In genomic region chr11:95898782-95899181, GRCh38 we compare ENCODE assay signal across 25 cellular contexts. TPM values are rescaled to one million over a fixed set of nuclear protein-coding genes. Genes with fewer than 3 reads are reported as not detected.
DNase-seq lines count a peak whose midpoint lies in the region; FAIRE-seq and TF ChIP-seq lines count a peak whose summit lies in the region.
"Had no signal": no experiment of that assay in that cellular context is flagged by ENCODE, and none has a peak within 500 bp of the region (broad histone marks: within the 10 kb centered on the region; RNA-seq: fewer than 3 reads in every experiment).

No MANE protein-coding gene starts in this region.

- H3K4me3 ChIP-seq in LNCaP clone FGC (ENCODE audit: low read depth, low read length) (no peak overlapping the region), endothelial cell of umbilical vein (replicated peaks in 1 of 3; ENCODE audit: insufficient read depth in 1 of 3, low read depth in 1 of 3, low read length in 3 of 3) (no peak overlapping the region)
- H3K4me3 ChIP-seq: BLaER1, GM12878 had no signal

- no peaks in the 10 kb centered on the region for H3K4me1 ChIP-seq in endothelial cell of umbilical vein (ENCODE audit: control insufficient read depth, extremely low read depth, insufficient read depth, low read length)
- H3K4me1 ChIP-seq: BE2C, BLaER1 had no signal

- H3K27ac ChIP-seq in endothelial cell of umbilical vein (ENCODE audit: insufficient read depth, low read depth, low read length) = no peak overlapping the region
- H3K27ac ChIP-seq: BLaER1 had no signal

- H3K79me2 ChIP-seq in endothelial cell of umbilical vein (ENCODE audit: control insufficient read depth, insufficient read depth, low read length) = peaks cover 65% of the 10 kb centered on the region

- H4K20me1 ChIP-seq in endothelial cell of umbilical vein (replicated peaks; ENCODE audit: control insufficient read depth, extremely low read depth, insufficient read depth, low read length) = peaks cover 2% of the 10 kb centered on the region
- H4K20me1 ChIP-seq: BLaER1 had no signal

- no peaks in the 10 kb centered on the region for H3K27me3 Mint-ChIP-seq in Calu3 (ENCODE audit: unreplicated experiment)
- H3K27me3 Mint-ChIP-seq: CD4-positive, alpha-beta memory T cell; CD4-positive, CD25-positive, alpha-beta regulatory T cell; CD8-positive, alpha-beta memory T cell had no signal

- POLR2A ChIA-PET in endothelial cell of umbilical vein (lab: Charles Lee) = no interaction called here

- BruUV-seq in endothelial cell of umbilical vein (replicated peaks; lab: Mats Ljungman, UMichigan) (no TSS peak), Calu3 (replicated peaks; lab: Mats Ljungman, UMichigan) (no TSS peak)

- no peak overlapping the region for H2AFZ ChIP-seq in endothelial cell of umbilical vein (ENCODE audit: low read depth, low read length)

- no peaks in the 10 kb centered on the region for H3K9me3 Mint-ChIP-seq in Calu3 (ENCODE audit: low read depth, unreplicated experiment)
- H3K9me3 Mint-ChIP-seq: CD14-positive monocyte; CD4-positive, alpha-beta memory T cell; CD4-positive, CD25-positive, alpha-beta regulatory T cell; CD8-positive, alpha-beta memory T cell had no signal

- TF ChIP-seq CTCF in LNCaP clone FGC (IDR thresholded peaks at IDR 0.05; ENCODE audit: control insufficient read depth, extremely low read depth, insufficient read depth) = no peak
- TF ChIP-seq CTCF in endothelial cell of umbilical vein (IDR thresholded peaks at IDR 0.05; ENCODE audit: extremely low read depth in 1 of 2, insufficient read depth in 1 of 2, low read depth in 1 of 2, low read length in 2 of 2) = no peak
- TF ChIP-seq CTCF in Calu3 (IDR thresholded peaks at IDR 0.05; ENCODE audit: unreplicated experiment) = no peak

- no peak overlapping the region for H3K9ac ChIP-seq in endothelial cell of umbilical vein (replicated peaks; ENCODE audit: extremely low read depth, insufficient read depth, low read length)
- H3K9ac ChIP-seq: BLaER1 had no signal

- H3K4me3 Mint-ChIP-seq in Calu3 (ENCODE audit: low read depth, unreplicated experiment) = no peak overlapping the region
- H3K4me3 Mint-ChIP-seq: CD14-positive monocyte; CD4-positive, alpha-beta memory T cell; CD4-positive, CD25-positive, alpha-beta regulatory T cell; CD8-positive, alpha-beta memory T cell had no signal

- no peaks in the 10 kb centered on the region for H3K36me3 ChIP-seq in endothelial cell of umbilical vein (ENCODE audit: control insufficient read depth in 2 of 2, extremely low read depth in 1 of 2, insufficient read depth in 2 of 2, low read length in 2 of 2)
- H3K36me3 ChIP-seq: BE2C, BLaER1 had no signal

- no peak for TF ChIP-seq POLR2A in endothelial cell of umbilical vein (IDR thresholded peaks at IDR 0.05; ENCODE audit: low read depth, low read length)

- dilution Hi-C loops in endothelial cell of umbilical vein (cut with MboI; ENCODE audit: extremely low pct_ligation_motif_present, low sequenced_read_pairs) = no loop called here

- H3K9me3 ChIP-seq in endothelial cell of umbilical vein (replicated peaks; ENCODE audit: control insufficient read depth, insufficient read depth, low read length) = no peaks in the 10 kb centered on the region
- H3K9me3 ChIP-seq: BE2C, BLaER1 had no signal

- no peak overlapping the region for H3K4me2 ChIP-seq in endothelial cell of umbilical vein (ENCODE audit: insufficient read depth, low read length)
- H3K4me2 ChIP-seq: BLaER1 had no signal

- intact Hi-C loops in endothelial cell of umbilical vein (cut with micrococcal nuclease) = no loop called here
- intact Hi-C loops in Calu3 (cut with micrococcal nuclease; ENCODE audit: unreplicated experiment) = no loop called here

- H3K36me3 Mint-ChIP-seq in Calu3 (ENCODE audit: insufficient read depth, unreplicated experiment) = no peaks in the 10 kb centered on the region
- H3K36me3 Mint-ChIP-seq: CD14-positive monocyte had no signal

- CTCF ChIA-PET in endothelial cell of umbilical vein (lab: Charles Lee) (no interaction called here), Calu3 (lab: Charles Lee) (no interaction called here)

- H3K9me1 ChIP-seq in endothelial cell of umbilical vein (replicated peaks; ENCODE audit: control insufficient read depth, extremely low read depth, insufficient read depth, low read length) = no peaks in the 10 kb centered on the region

- H3K4me1 Mint-ChIP-seq in Calu3 (ENCODE audit: low read depth, unreplicated experiment) = peaks cover 9% of the 10 kb centered on the region

- DNase-seq in LNCaP clone FGC (ENCODE audit: low read depth) (peak; percentile 40), endothelial cell of umbilical vein (ENCODE audit: low read depth, low spot score) (no peak), left kidney (ENCODE audit: low read depth, low spot score) (peak; percentile 1), HCEC 1CT (no peak), DMS53 (lab: John Stamatoyannopoulos, UW) (no peak), Calu3 (no peak)
- DNase-seq: 8988T; ACHN; BE2C; C1 segment of cervical spinal cord; CD4-positive, alpha-beta memory T cell; CD4-positive, CD25-positive, alpha-beta regulatory T cell; CD8-positive, alpha-beta memory T cell; COR-L47; DMS79; DND-41; EL; GDM1 had no signal

- FAIRE-seq in endothelial cell of umbilical vein (lab: Jason Lieb, UNC) = peak; percentile 43
- FAIRE-seq: A204.1, D721Med, GM12878, GM12892, GM18507 had no signal

- no peak overlapping the region for H3K27ac Mint-ChIP-seq in Calu3 (ENCODE audit: unreplicated experiment)
- H3K27ac Mint-ChIP-seq: CD14-positive monocyte; CD4-positive, alpha-beta memory T cell; CD4-positive, CD25-positive, alpha-beta regulatory T cell; CD8-positive, alpha-beta memory T cell had no signal

- H3K27me3 ChIP-seq in endothelial cell of umbilical vein (ENCODE audit: control insufficient read depth in 2 of 2, insufficient read depth in 2 of 2, low read length in 2 of 2) = no peaks in the 10 kb centered on the region
- H3K27me3 ChIP-seq: BE2C, BLaER1 had no signal

TF ChIP-seq in endothelial cell of umbilical vein, 7 proteins besides CTCF, POLR2A, EP300 and RAD21:
- no peak for TF ChIP-seq JUN (IDR thresholded peaks at IDR 0.05; ENCODE audit: borderline replicate concordance, insufficient read depth, insufficient read length, low read depth)
- no peak for TF ChIP-seq MAX (IDR thresholded peaks at IDR 0.05; ENCODE audit: insufficient read depth, insufficient read length)
- TF ChIP-seq FOS (IDR thresholded peaks at IDR 0.05; ENCODE audit: borderline replicate concordance, insufficient read depth, low read length) = no peak
- no peak for TF ChIP-seq EZH2 (IDR thresholded peaks at IDR 0.05; ENCODE audit: borderline replicate concordance, low read depth, low read length, severe bottlenecking)
- no peak for TF ChIP-seq GATA2 (IDR thresholded peaks at IDR 0.05; ENCODE audit: insufficient read depth, insufficient read length, low read depth, low read length)
- no peak for TF ChIP-seq MYC (IDR thresholded peaks at IDR 0.05; ENCODE audit: low read depth, low read length)
- TF ChIP-seq POLR2AphosphoS5 (IDR thresholded peaks at IDR 0.05; ENCODE audit: insufficient read depth, low read depth, low read length) = no peak

RNA-seq across cellular contexts. Expression of gene MTMR2, which starts 25.1 kb away (rescaled TPM):
- total RNA-seq in endothelial cell of umbilical vein (46.4 and 49.5 TPM in 2 replicates), Calu3 (2022) (16.6 and 17.4 TPM in 2 replicates)
- polyA plus RNA-seq in endothelial cell of umbilical vein = 16.8 and 19.5 TPM in 2 replicates
- polyA plus RNA-seq in endothelial cell of umbilical vein (2011; cell fraction: cytosol; rRNA removed) = 18.7 and 19.9 TPM in 2 replicates
- polyA plus RNA-seq in endothelial cell of umbilical vein (2011; cell fraction: nucleus; rRNA removed) = 20.6 and 21.5 TPM in 2 replicates
- polyA plus RNA-seq in endothelial cell of umbilical vein (2012) = 29.6 and 49.7 TPM in 2 replicates
- 37.7 and 41.8 TPM in 2 replicates for polyA minus RNA-seq in endothelial cell of umbilical vein
- 39.1 TPM for polyA minus RNA-seq in endothelial cell of umbilical vein (2011; cell fraction: cytosol; rRNA and poly(A)+ RNA removed)
- 60.4 and 72.9 TPM in 2 replicates for polyA minus RNA-seq in endothelial cell of umbilical vein (2011; cell fraction: nucleus; rRNA and poly(A)+ RNA removed)

Comparison
In these comparisons a context has a peak if more than half of its experiments do, and no peak if none do; other contexts are left out.
1. DNase-seq: peak in LNCaP clone FGC (single experiment) and left kidney (single experiment); none in endothelial cell of umbilical vein (single experiment), HCEC 1CT (single experiment), DMS53 (single experiment) and Calu3 (single experiment).